In the genomic region with DNA sequence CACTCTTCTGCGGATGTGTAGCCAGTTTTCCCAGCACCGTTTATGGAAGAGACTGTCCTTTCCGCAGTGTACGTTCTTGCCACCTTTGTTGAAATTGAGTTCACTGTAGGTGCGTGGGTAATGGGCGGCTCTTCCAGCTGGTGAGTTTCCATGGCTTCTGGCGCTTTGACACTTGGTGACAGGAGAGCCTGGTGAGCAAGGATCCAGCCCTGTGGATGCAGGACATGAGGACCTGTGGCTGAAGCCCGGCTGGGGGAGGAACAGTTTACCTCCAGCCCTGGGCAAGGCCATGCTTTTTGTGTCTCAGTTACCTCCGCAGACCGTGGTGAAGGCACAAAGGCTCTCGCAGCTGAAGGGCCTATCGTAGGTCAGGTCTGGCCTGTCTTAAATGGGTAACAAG, we compare ENCODE assay signal across 16 cellular contexts.
DNase-seq lines count a peak whose midpoint lies in the region; ATAC-seq, FAIRE-seq and TF ChIP-seq lines count a peak whose summit lies in the region.
"Had no signal": no experiment of that assay in that cellular context is flagged by ENCODE, and none has a peak within 500 bp of the region (broad histone marks: within the 10 kb centered on the region; RNA-seq: fewer than 3 reads in every experiment).

No MANE protein-coding gene starts in this region.

- H3K27me3 Mint-ChIP-seq in CD4-positive, alpha-beta memory T cell: no peaks in the 10 kb centered on the region
- H3K27me3 Mint-ChIP-seq in natural killer cell (ENCODE audit: low read depth in 2 of 2): no peaks in the 10 kb centered on the region

- POLR2A ChIA-PET in CD4-positive, alpha-beta memory T cell (lab: Charles Lee; ENCODE audit: partially characterized antibody): interaction anchor here (0.7 kb wide), 1 partner anchor 36 kb away, joined by 3 read pairs; no protein-coding TSS in a partner anchor

- no peak for ATAC-seq in natural killer cell
- no peak for ATAC-seq in HG02852 (IDR thresholded peaks at IDR 0.05; ENCODE audit: unreplicated experiment)
- ATAC-seq in HG03469 (IDR thresholded peaks at IDR 0.05; ENCODE audit: unreplicated experiment): no peak

- intact Hi-C loops in CD4-positive, alpha-beta memory T cell (cut with micrococcal nuclease): no loop called here
- intact Hi-C loops in kidney (cut with DNase I): no loop called here
- intact Hi-C loops in natural killer cell (cut with micrococcal nuclease): no loop called here

- H3K36me3 Mint-ChIP-seq in CD4-positive, alpha-beta memory T cell: peaks cover 5 to 15% of the 10 kb centered on the region in 2 donors
- H3K36me3 Mint-ChIP-seq in natural killer cell: no peaks in the 10 kb centered on the region

- no peak for TF ChIP-seq CTCF in kidney (IDR thresholded peaks at IDR 0.05; ENCODE audit: borderline replicate concordance, extremely low read depth, insufficient read depth)
- TF ChIP-seq CTCF in natural killer cell (IDR thresholded peaks at IDR 0.05): no peak

- H3K4me3 Mint-ChIP-seq in CD4-positive, alpha-beta memory T cell: no peak overlapping the region
- H3K4me3 Mint-ChIP-seq in natural killer cell: no peak overlapping the region

- CTCF ChIA-PET in CD4-positive, alpha-beta memory T cell (lab: Charles Lee; ENCODE audit: partially characterized antibody): interaction anchor here (1.6 kb wide), 1 partner anchor 37 kb away, joined by 4 read pairs; no protein-coding TSS in a partner anchor

- no peak overlapping the region for H3K9ac ChIP-seq in BLaER1 treated with 17β-estradiol and CSF1 and Interleukin-3, amounts not matched to agents 10 nM and 100 nM
- no peak overlapping the region for H3K9ac ChIP-seq in kidney (ENCODE audit: low read length in 2 of 2)

- H3K36me3 ChIP-seq in BLaER1 treated with 17β-estradiol and CSF1 and Interleukin-3, amounts not matched to agents 10 nM and 100 nM: no peaks in the 10 kb centered on the region
- H3K36me3 ChIP-seq in CD4-positive, alpha-beta memory T cell (ENCODE audit: insufficient read depth, low read length): no peaks in the 10 kb centered on the region
- no peaks in the 10 kb centered on the region for H3K36me3 ChIP-seq in kidney (ENCODE audit: control insufficient read depth in 1 of 2, insufficient read depth in 2 of 2, low read length in 2 of 2)

- peak overlapping the region in 9 of 11 experiments; percentile 77 to 92 (median 88); a peak in 16 of 22 replicates for H3K4me2 ChIP-seq in BLaER1 treated with 17β-estradiol and CSF1 and Interleukin-3, amounts not matched to agents 10 nM and 100 nM

- no peaks in the 10 kb centered on the region for H3K9me3 Mint-ChIP-seq in CD4-positive, alpha-beta memory T cell
- H3K9me3 Mint-ChIP-seq in natural killer cell: no peaks in the 10 kb centered on the region

- no peak overlapping the region for H3K27ac ChIP-seq in BLaER1 treated with 17β-estradiol and CSF1 and Interleukin-3, amounts not matched to agents 10 nM and 100 nM
- no peak overlapping the region for H3K27ac ChIP-seq in CD4-positive, alpha-beta memory T cell (ENCODE audit: low read depth, low read length)
- H3K27ac ChIP-seq in kidney (ENCODE audit: low read depth in 2 of 2, low read length in 2 of 2): no peak overlapping the region
- H3K27ac ChIP-seq: C4-2B, SK-N-MC had no signal

- peaks cover 62 to 74% (median 69%) of the 10 kb centered on the region in 10 experiments for H3K4me1 ChIP-seq in BLaER1 treated with 17β-estradiol and CSF1 and Interleukin-3, amounts not matched to agents 10 nM and 100 nM
- peaks cover 27% of the 10 kb centered on the region for H3K4me1 ChIP-seq in CD4-positive, alpha-beta memory T cell (ENCODE audit: insufficient read depth, low read length)
- H3K4me1 ChIP-seq in kidney (ENCODE audit: control insufficient read depth in 1 of 2, insufficient read depth in 1 of 2, low read depth in 1 of 2, low read length in 2 of 2): no peaks in the 10 kb centered on the region

- H3K27ac Mint-ChIP-seq in CD4-positive, alpha-beta memory T cell: peak overlapping the region in 4 of 7 donors; percentile 37 to 68 (median 56)
- peak overlapping the region; percentile 94 to 96 for H3K27ac Mint-ChIP-seq in natural killer cell

- peaks cover 19 to 67% (median 38%) of the 10 kb centered on the region in 4 donors for H3K4me1 Mint-ChIP-seq in CD4-positive, alpha-beta memory T cell
- peaks cover 53 to 80% of the 10 kb centered on the region in 2 donors for H3K4me1 Mint-ChIP-seq in natural killer cell

- no peak for FAIRE-seq in kidney (lab: Jason Lieb, UNC)
- FAIRE-seq: RCC 7860 had no signal

- H3K9me3 ChIP-seq in BLaER1 treated with 17β-estradiol and CSF1 and Interleukin-3, amounts not matched to agents 10 nM and 100 nM (replicated peaks in 1 of 11): no peaks in the 10 kb centered on the region
- H3K9me3 ChIP-seq in CD4-positive, alpha-beta memory T cell (ENCODE audit: control insufficient read depth in 1 of 2, low read length in 2 of 2): no peaks in the 10 kb centered on the region
- no peaks in the 10 kb centered on the region for H3K9me3 ChIP-seq in kidney (ENCODE audit: control insufficient read depth in 1 of 2, low read length in 2 of 2)

- DNase-seq in CD4-positive, alpha-beta memory T cell: no peak
- peak; percentile 22 for DNase-seq in kidney
- DNase-seq in natural killer cell: no peak
- DNase-seq in NCI-H524 treated with DMSO at 0.1 percent for 48 hours (lab: John Stamatoyannopoulos, UW): no peak
- DNase-seq: Calu3, H7, NCI-H1092 treated with DMSO at 0.1 percent for 48 hours, NCI-H2081 treated with DMSO at 0.1 percent for 48 hours, NCI-H446 treated with DMSO at 0.1 percent for 48 hours, Right ventricle myocardium superior had no signal

- H3K4me3 ChIP-seq in BLaER1 treated with 17β-estradiol and CSF1 and Interleukin-3, amounts not matched to agents 10 nM and 100 nM: no peak overlapping the region
- H3K4me3 ChIP-seq in CD4-positive, alpha-beta memory T cell (ENCODE audit: low read length in 2 of 2): no peak overlapping the region
- H3K4me3 ChIP-seq in kidney (ENCODE audit: low read length in 2 of 2): no peak overlapping the region
- H3K4me3 ChIP-seq: SK-N-MC had no signal

- H3K27me3 ChIP-seq in BLaER1 treated with 17β-estradiol and CSF1 and Interleukin-3, amounts not matched to agents 10 nM and 100 nM: 0 out of 22 replicates have a peak, but pooled peaks cover 0 to 7% (median 0%) of the 10 kb centered on the region in 11 experiments
- H3K27me3 ChIP-seq in CD4-positive, alpha-beta memory T cell (ENCODE audit: insufficient read depth, low read length): no peaks in the 10 kb centered on the region

- no peaks in the 10 kb centered on the region for H4K20me1 ChIP-seq in BLaER1 treated with 17β-estradiol and CSF1 and Interleukin-3, amounts not matched to agents 10 nM and 100 nM
